Comparison of ENCODE assay signal across 21 cellular contexts in the genomic region with DNA sequence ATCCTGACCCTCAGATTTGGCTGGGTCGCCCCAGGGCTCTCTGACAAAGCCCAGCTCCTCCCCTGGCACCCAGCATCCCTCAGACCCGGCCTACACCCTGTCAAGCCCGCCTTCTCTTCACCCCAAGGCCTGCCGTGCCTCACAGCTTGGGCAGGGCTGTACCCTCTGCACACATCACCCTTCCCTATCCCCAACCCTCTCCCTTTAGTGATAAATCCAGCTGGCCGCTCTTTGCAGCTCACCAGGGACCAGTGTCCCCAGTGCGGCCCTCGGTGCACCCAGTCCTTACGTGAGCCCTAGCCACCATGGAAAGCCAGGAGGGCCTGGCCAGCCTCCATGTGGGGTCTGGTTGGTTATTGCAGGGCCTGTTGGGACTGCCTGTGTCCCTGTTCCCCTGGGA.
DNase-seq lines count a peak whose midpoint lies in the region; ATAC-seq and TF ChIP-seq lines count a peak whose summit lies in the region.
"Had no signal": no experiment of that assay in that cellular context is flagged by ENCODE, and none has a peak within 500 bp of the region (broad histone marks: within the 10 kb centered on the region; RNA-seq: fewer than 3 reads in every experiment).

No MANE protein-coding gene starts in this region.

- CTCF ChIA-PET in CD8-positive, alpha-beta T cell (lab: Charles Lee): interaction anchor here (0.6 to 1.0 kb wide), 2 partner anchors 27 to 29 kb away, joined by 3 read pairs; no protein-coding TSS in a partner anchor

- H3K4me3 Mint-ChIP-seq in activated naive CD4-positive, alpha-beta T cell treated with anti-CD3 and anti-CD28 coated beads, Interleukin-2, amount 50 U/mL, for 24 hours: no peak overlapping the region
- peak overlapping the region; percentile 9 for H3K4me3 Mint-ChIP-seq in CD8-positive, alpha-beta T cell
- H3K4me3 Mint-ChIP-seq in activated T-helper 1 cell treated with anti-CD3 and anti-CD28 coated beads, Interleukin-12 subunit alpha, Interleukin-12 subunit beta, Interleukin-2, Interleukin-4 antibody, amounts not matched to agents 30 ng/mL and 10 ng/mL and 1 ng/mL, durations not matched to agents 14 hours and 24 hours and 36 hours: no peak overlapping the region
- H3K4me3 Mint-ChIP-seq in progenitor cell of endocrine pancreas (ENCODE audit: low read depth): no peak overlapping the region
- H3K4me3 Mint-ChIP-seq: CD14-positive monocyte had no signal

- H3K36me3 ChIP-seq in CD8-positive, alpha-beta T cell (ENCODE audit: insufficient read depth, low read length): no peaks in the 10 kb centered on the region
- H3K36me3 ChIP-seq: gastrocnemius medialis, HAP-1 had no signal

- intact Hi-C loops in CD8-positive, alpha-beta T cell (cut with DNase I, micrococcal nuclease): no loop called here
- intact Hi-C loops in activated T-helper 1 cell treated with anti-CD3 and anti-CD28 coated beads, Interleukin-12 subunit alpha, Interleukin-12 subunit beta, Interleukin-2, Interleukin-4 antibody, amounts not matched to agents 30 ng/mL and 10 ng/mL and 1 ng/mL, durations not matched to agents 14 hours and 24 hours and 36 hours (cut with micrococcal nuclease): loop anchor here (10.0 kb wide), 1 partner anchor 711 kb away; the partner anchor contains the start of gene MPRIP

- no peaks in the 10 kb centered on the region for H3K27me3 ChIP-seq in CD8-positive, alpha-beta T cell (ENCODE audit: insufficient read depth, low read length)
- H3K27me3 ChIP-seq: gastrocnemius medialis had no signal

- DNase-seq in activated naive CD4-positive, alpha-beta T cell treated with anti-CD3 and anti-CD28 coated beads, Interleukin-2, amount 50 U/mL, for 16 hours: no peak
- DNase-seq in CD8-positive, alpha-beta T cell: no peak
- no peak for DNase-seq in activated T-helper 1 cell treated with anti-CD3 and anti-CD28 coated beads, Interleukin-12 subunit alpha, Interleukin-12 subunit beta, Interleukin-2, Interleukin-4 antibody, amounts not matched to agents 30 ng/mL and 10 ng/mL and 1 ng/mL, durations not matched to agents 14 hours and 24 hours and 36 hours (ENCODE audit: low spot score)
- DNase-seq in progenitor cell of endocrine pancreas (ENCODE audit: low spot score, unreplicated experiment) (no peak), amniotic stem cell (lab: John Stamatoyannopoulos, UW) (no peak), T1000 (lab: John Stamatoyannopoulos, UW) (no peak)
- DNase-seq: activated CD4-positive, alpha-beta T cell treated with anti-CD3 and anti-CD28 coated beads, Interleukin-2, amount 50 U/mL, for 4 hours; activated naive CD4-positive, alpha-beta T cell treated with Interleukin-2 at 50 U/mL for 16 hours; effector CD8-positive, alpha-beta T cell; gastrocnemius medialis; kidney glomerular epithelial cell; NCI-H1436; NCI-H69; SHP77 treated with DMSO at 0.1 percent for 48 hours; stimulated activated CD4-positive, alpha-beta T cell treated with anti-CD3 and anti-CD28 coated beads, Interleukin-4, amount 100 ng/mL, for 4 hours; substantia nigra had no signal

- H3K9me3 Mint-ChIP-seq in activated naive CD4-positive, alpha-beta T cell treated with anti-CD3 and anti-CD28 coated beads, Interleukin-2, amount 50 U/mL, for 24 hours: no peaks in the 10 kb centered on the region
- no peaks in the 10 kb centered on the region for H3K9me3 Mint-ChIP-seq in CD8-positive, alpha-beta T cell
- no peaks in the 10 kb centered on the region for H3K9me3 Mint-ChIP-seq in activated T-helper 1 cell treated with anti-CD3 and anti-CD28 coated beads, Interleukin-12 subunit alpha, Interleukin-12 subunit beta, Interleukin-2, Interleukin-4 antibody, amounts not matched to agents 30 ng/mL and 10 ng/mL and 1 ng/mL, durations not matched to agents 14 hours and 24 hours and 36 hours
- no peaks in the 10 kb centered on the region for H3K9me3 Mint-ChIP-seq in progenitor cell of endocrine pancreas (ENCODE audit: low read depth)
- H3K9me3 Mint-ChIP-seq: CD14-positive monocyte had no signal

- no peak for TF ChIP-seq CTCF in CD8-positive, alpha-beta T cell (IDR thresholded peaks at IDR 0.05)
- TF ChIP-seq CTCF in progenitor cell of endocrine pancreas (IDR thresholded peaks at IDR 0.05; ENCODE audit: unreplicated experiment): no peak

- peak overlapping the region; percentile 83 for H3K27ac Mint-ChIP-seq in activated naive CD4-positive, alpha-beta T cell treated with anti-CD3 and anti-CD28 coated beads, Interleukin-2, amount 50 U/mL, for 24 hours
- peak overlapping the region; percentile 65 for H3K27ac Mint-ChIP-seq in CD8-positive, alpha-beta T cell
- peak overlapping the region; percentile 36 for H3K27ac Mint-ChIP-seq in activated T-helper 1 cell treated with anti-CD3 and anti-CD28 coated beads, Interleukin-12 subunit alpha, Interleukin-12 subunit beta, Interleukin-2, Interleukin-4 antibody, amounts not matched to agents 30 ng/mL and 10 ng/mL and 1 ng/mL, durations not matched to agents 14 hours and 24 hours and 36 hours
- peak overlapping the region; percentile 59 for H3K27ac Mint-ChIP-seq in progenitor cell of endocrine pancreas

- no peak overlapping the region for H3K4me3 ChIP-seq in CD8-positive, alpha-beta T cell (ENCODE audit: low read depth, low read length)
- H3K4me3 ChIP-seq: gastrocnemius medialis, HAP-1 had no signal

- no peak overlapping the region for H3K27ac ChIP-seq in CD8-positive, alpha-beta T cell (ENCODE audit: low read depth, low read length)

- H3K4me1 ChIP-seq in CD8-positive, alpha-beta T cell (ENCODE audit: insufficient read depth, low read length): peaks cover 76% of the 10 kb centered on the region

- no peak for ATAC-seq in CD8-positive, alpha-beta T cell
- ATAC-seq in HG03354 (IDR thresholded peaks at IDR 0.05; ENCODE audit: poor library complexity, severe bottlenecking, unreplicated experiment): no peak
- ATAC-seq: esophagus mucosa, gastrocnemius medialis had no signal

- POLR2A ChIA-PET in CD8-positive, alpha-beta T cell (lab: Charles Lee): no interaction called here

- peaks cover 71% of the 10 kb centered on the region for H3K4me1 Mint-ChIP-seq in activated naive CD4-positive, alpha-beta T cell treated with anti-CD3 and anti-CD28 coated beads, Interleukin-2, amount 50 U/mL, for 24 hours
- peaks cover 79% of the 10 kb centered on the region for H3K4me1 Mint-ChIP-seq in CD8-positive, alpha-beta T cell (ENCODE audit: low read depth)
- H3K4me1 Mint-ChIP-seq in activated T-helper 1 cell treated with anti-CD3 and anti-CD28 coated beads, Interleukin-12 subunit alpha, Interleukin-12 subunit beta, Interleukin-2, Interleukin-4 antibody, amounts not matched to agents 30 ng/mL and 10 ng/mL and 1 ng/mL, durations not matched to agents 14 hours and 24 hours and 36 hours (ENCODE audit: low read depth): peaks cover 35% of the 10 kb centered on the region
- peaks cover 25% of the 10 kb centered on the region for H3K4me1 Mint-ChIP-seq in progenitor cell of endocrine pancreas (ENCODE audit: low read depth)

- no peaks in the 10 kb centered on the region for H3K27me3 Mint-ChIP-seq in activated naive CD4-positive, alpha-beta T cell treated with anti-CD3 and anti-CD28 coated beads, Interleukin-2, amount 50 U/mL, for 24 hours
- no peaks in the 10 kb centered on the region for H3K27me3 Mint-ChIP-seq in CD8-positive, alpha-beta T cell (ENCODE audit: low read depth)
- H3K27me3 Mint-ChIP-seq in activated T-helper 1 cell treated with anti-CD3 and anti-CD28 coated beads, Interleukin-12 subunit alpha, Interleukin-12 subunit beta, Interleukin-2, Interleukin-4 antibody, amounts not matched to agents 30 ng/mL and 10 ng/mL and 1 ng/mL, durations not matched to agents 14 hours and 24 hours and 36 hours (ENCODE audit: insufficient read depth): no peaks in the 10 kb centered on the region
- H3K27me3 Mint-ChIP-seq in progenitor cell of endocrine pancreas: no peaks in the 10 kb centered on the region

- H3K9me3 ChIP-seq in CD8-positive, alpha-beta T cell (ENCODE audit: low read length): no peaks in the 10 kb centered on the region
- H3K9me3 ChIP-seq: gastrocnemius medialis, HAP-1 had no signal

- H3K36me3 Mint-ChIP-seq in activated naive CD4-positive, alpha-beta T cell treated with anti-CD3 and anti-CD28 coated beads, Interleukin-2, amount 50 U/mL, for 24 hours: no peaks in the 10 kb centered on the region
- H3K36me3 Mint-ChIP-seq in CD8-positive, alpha-beta T cell: peaks cover 10% of the 10 kb centered on the region
- peaks cover 2% of the 10 kb centered on the region for H3K36me3 Mint-ChIP-seq in activated T-helper 1 cell treated with anti-CD3 and anti-CD28 coated beads, Interleukin-12 subunit alpha, Interleukin-12 subunit beta, Interleukin-2, Interleukin-4 antibody, amounts not matched to agents 30 ng/mL and 10 ng/mL and 1 ng/mL, durations not matched to agents 14 hours and 24 hours and 36 hours (ENCODE audit: low read depth)
- peaks cover 1% of the 10 kb centered on the region for H3K36me3 Mint-ChIP-seq in progenitor cell of endocrine pancreas (ENCODE audit: insufficient read depth)
